9 cellular contexts compared by ENCODE assay signal in genomic region chr7:37440738-37441404, GRCh38. TPM values are rescaled to one million over a fixed set of nuclear protein-coding genes. Genes with fewer than 3 reads are reported as not detected.
DNase-seq lines count a peak whose midpoint lies in the region; ATAC-seq and TF ChIP-seq lines count a peak whose summit lies in the region.
"Had no signal": no experiment of that assay in that cellular context is flagged by ENCODE, and none has a peak within 500 bp of the region (broad histone marks: within the 10 kb centered on the region; RNA-seq: fewer than 3 reads in every experiment).

No MANE protein-coding gene starts in this region.

- TF ChIP-seq CTCF in type B pancreatic cell (conservative IDR thresholded peaks at IDR 0.05) = no peak

- H3K27me3 Mint-ChIP-seq in type B pancreatic cell = peaks cover 13% of the 10 kb centered on the region

- H3K4me3 ChIP-seq in skin epidermis = no peak overlapping the region
- H3K4me3 ChIP-seq: cardiac muscle cell had no signal

- H3K36me3 Mint-ChIP-seq in type B pancreatic cell = no peaks in the 10 kb centered on the region

- no peaks in the 10 kb centered on the region for H3K9me3 Mint-ChIP-seq in type B pancreatic cell

- H3K4me1 Mint-ChIP-seq in type B pancreatic cell (ENCODE audit: unreplicated experiment) = peaks cover 11% of the 10 kb centered on the region

- ATAC-seq in Right ventricle myocardium superior (ENCODE audit: poor library complexity) = peak; percentile 62

- H3K27ac ChIP-seq in skin epidermis = peak overlapping the region in 16 of 21 experiments; percentile 4 to 74 (median 45)
- H3K27ac ChIP-seq: cardiac muscle cell had no signal

- DNase-seq in GF-D8 (lab: John Stamatoyannopoulos, UW) (peak; percentile 69), Right ventricle myocardium superior (no peak), HuH-7 (ENCODE audit: low spot score) (no peak), NCI-H2227 (lab: John Stamatoyannopoulos, UW; ENCODE audit: unreplicated experiment) (no peak), type B pancreatic cell (ENCODE audit: extremely low spot score, unreplicated experiment) (no peak), NCI-H2081 (lab: John Stamatoyannopoulos, UW) (no peak)
- peak; percentile 24 to 34 for DNase-seq in activated CD4-positive, alpha-beta T cell treated with anti-CD3 and anti-CD28 coated beads, Interleukin-2, amount 50 U/mL, for 4 hours

- intact Hi-C loops in Right ventricle myocardium superior (cut with DNase I) = loop anchor here (10.0 kb wide), 1 partner anchor 156 kb away; no protein-coding TSS in a partner anchor

- no peak overlapping the region for H3K4me3 Mint-ChIP-seq in type B pancreatic cell

- H3K27ac Mint-ChIP-seq in type B pancreatic cell = no peak overlapping the region

RNA-seq across cellular contexts. Expression of gene ELMO1, which starts 7.8 kb away (rescaled TPM):
- total RNA-seq in Right ventricle myocardium superior (11.9 TPM), type B pancreatic cell (ENCODE audit: low replicate concordance) (4.9 and 29.4 TPM in 2 replicates)

Comparison
In these comparisons a context has a peak if more than half of its experiments do, and no peak if none do; other contexts are left out.
1. DNase-seq: peak in GF-D8 (single experiment) and activated CD4-positive, alpha-beta T cell treated with anti-CD3 and anti-CD28 coated beads, Interleukin-2, amount 50 U/mL, for 4 hours (2 of 2); none in Right ventricle myocardium superior (single experiment), HuH-7 (single experiment), NCI-H2227 (single experiment), type B pancreatic cell (single experiment) and NCI-H2081 (0 of 2).